In the genomic region with DNA sequence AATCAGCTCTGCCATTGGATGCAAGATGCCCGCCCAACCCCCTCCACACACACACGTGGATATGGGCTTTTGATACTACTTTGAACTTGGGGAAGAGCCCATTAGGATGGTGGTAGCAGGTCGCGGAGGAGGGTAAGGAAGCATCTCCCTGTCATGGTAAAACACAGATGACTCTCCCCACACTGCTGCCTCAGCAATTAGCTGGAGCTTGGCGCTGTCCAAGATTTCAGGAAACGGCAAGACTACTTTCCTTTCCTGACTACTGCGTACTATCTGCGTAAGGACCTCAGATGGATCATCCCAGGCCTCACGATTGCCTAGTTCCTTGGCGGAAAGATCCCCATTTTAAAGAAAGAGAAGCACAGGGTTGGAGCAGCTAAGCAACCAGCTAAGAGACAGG, we compare ENCODE assay signal across 1 cellular context.
A peak's percentile ranks its signal among the peaks of the same experiment; 100 is the strongest.
TF ChIP-seq lines count a peak whose summit lies in the region.

No MANE protein-coding gene starts in this region.

TF ChIP-seq in HepG2, 621 proteins besides CTCF, POLR2A, EP300 and RAD21 (continued from another document):
- TF ChIP-seq, protein P1, sequence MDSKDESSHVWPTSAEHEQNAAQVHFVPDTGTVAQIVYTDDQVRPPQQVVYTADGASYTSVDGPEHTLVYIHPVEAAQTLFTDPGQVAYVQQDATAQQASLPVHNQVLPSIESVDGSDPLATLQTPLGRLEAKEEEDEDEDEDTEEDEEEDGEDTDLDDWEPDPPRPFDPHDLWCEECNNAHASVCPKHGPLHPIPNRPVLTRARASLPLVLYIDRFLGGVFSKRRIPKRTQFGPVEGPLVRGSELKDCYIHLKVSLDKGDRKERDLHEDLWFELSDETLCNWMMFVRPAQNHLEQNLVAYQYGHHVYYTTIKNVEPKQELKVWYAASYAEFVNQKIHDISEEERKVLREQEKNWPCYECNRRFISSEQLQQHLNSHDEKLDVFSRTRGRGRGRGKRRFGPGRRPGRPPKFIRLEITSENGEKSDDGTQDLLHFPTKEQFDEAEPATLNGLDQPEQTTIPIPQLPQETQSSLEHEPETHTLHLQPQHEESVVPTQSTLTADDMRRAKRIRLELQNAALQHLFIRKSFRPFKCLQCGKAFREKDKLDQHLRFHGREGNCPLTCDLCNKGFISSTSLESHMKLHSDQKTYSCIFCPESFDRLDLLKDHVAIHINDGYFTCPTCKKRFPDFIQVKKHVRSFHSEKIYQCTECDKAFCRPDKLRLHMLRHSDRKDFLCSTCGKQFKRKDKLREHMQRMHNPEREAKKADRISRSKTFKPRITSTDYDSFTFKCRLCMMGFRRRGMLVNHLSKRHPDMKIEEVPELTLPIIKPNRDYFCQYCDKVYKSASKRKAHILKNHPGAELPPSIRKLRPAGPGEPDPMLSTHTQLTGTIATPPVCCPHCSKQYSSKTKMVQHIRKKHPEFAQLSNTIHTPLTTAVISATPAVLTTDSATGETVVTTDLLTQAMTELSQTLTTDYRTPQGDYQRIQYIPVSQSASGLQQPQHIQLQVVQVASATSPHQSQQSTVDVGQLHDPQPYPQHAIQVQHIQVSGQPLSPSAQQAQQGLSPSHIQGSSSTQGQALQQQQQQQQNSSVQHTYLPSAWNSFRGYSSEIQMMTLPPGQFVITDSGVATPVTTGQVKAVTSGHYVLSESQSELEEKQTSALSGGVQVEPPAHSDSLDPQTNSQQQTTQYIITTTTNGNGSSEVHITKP (CRISPR knock-in tag; IDR thresholded peaks at IDR 0.05; ENCODE audit: low read depth), result no peak
- TF ChIP-seq ZNF430 (CRISPR knock-in tag; IDR thresholded peaks at IDR 0.05), result no peak
- TF ChIP-seq ZSCAN21 (CRISPR knock-in tag; IDR thresholded peaks at IDR 0.05; ENCODE audit: borderline replicate concordance), result no peak
- no peak for TF ChIP-seq ZFP62 (CRISPR knock-in tag; IDR thresholded peaks at IDR 0.05)
- TF ChIP-seq, protein P2, sequence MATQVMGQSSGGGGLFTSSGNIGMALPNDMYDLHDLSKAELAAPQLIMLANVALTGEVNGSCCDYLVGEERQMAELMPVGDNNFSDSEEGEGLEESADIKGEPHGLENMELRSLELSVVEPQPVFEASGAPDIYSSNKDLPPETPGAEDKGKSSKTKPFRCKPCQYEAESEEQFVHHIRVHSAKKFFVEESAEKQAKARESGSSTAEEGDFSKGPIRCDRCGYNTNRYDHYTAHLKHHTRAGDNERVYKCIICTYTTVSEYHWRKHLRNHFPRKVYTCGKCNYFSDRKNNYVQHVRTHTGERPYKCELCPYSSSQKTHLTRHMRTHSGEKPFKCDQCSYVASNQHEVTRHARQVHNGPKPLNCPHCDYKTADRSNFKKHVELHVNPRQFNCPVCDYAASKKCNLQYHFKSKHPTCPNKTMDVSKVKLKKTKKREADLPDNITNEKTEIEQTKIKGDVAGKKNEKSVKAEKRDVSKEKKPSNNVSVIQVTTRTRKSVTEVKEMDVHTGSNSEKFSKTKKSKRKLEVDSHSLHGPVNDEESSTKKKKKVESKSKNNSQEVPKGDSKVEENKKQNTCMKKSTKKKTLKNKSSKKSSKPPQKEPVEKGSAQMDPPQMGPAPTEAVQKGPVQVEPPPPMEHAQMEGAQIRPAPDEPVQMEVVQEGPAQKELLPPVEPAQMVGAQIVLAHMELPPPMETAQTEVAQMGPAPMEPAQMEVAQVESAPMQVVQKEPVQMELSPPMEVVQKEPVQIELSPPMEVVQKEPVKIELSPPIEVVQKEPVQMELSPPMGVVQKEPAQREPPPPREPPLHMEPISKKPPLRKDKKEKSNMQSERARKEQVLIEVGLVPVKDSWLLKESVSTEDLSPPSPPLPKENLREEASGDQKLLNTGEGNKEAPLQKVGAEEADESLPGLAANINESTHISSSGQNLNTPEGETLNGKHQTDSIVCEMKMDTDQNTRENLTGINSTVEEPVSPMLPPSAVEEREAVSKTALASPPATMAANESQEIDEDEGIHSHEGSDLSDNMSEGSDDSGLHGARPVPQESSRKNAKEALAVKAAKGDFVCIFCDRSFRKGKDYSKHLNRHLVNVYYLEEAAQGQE (IDR thresholded peaks at IDR 0.05; ENCODE audit: borderline replicate concordance in 1 of 2, low read depth in 1 of 2, low read length in 2 of 2), result peak; percentile 15 to 82
- TF ChIP-seq SP1 (IDR thresholded peaks at IDR 0.05), result no peak
- TF ChIP-seq SP1 (CRISPR knock-in tag; IDR thresholded peaks at IDR 0.05), result no peak
- TF ChIP-seq MAFK (conservative IDR thresholded peaks at IDR 0.05 in 1 of 2, IDR thresholded peaks at IDR 0.05 in 1 of 2; ENCODE audit: low read length in 2 of 2), result peak; percentile 69 to 72
- no peak for TF ChIP-seq YEATS2 (CRISPR knock-in tag; IDR thresholded peaks at IDR 0.05; ENCODE audit: borderline replicate concordance)
- TF ChIP-seq MBNL3 (CRISPR knock-in tag; conservative IDR thresholded peaks at IDR 0.05), result no peak
- TF ChIP-seq MIER2 (CRISPR knock-in tag; IDR thresholded peaks at IDR 0.05), result 0 out of 2 replicates have a peak, but pooled peaks have one; percentile 51
- no peak for TF ChIP-seq TEAD2 (CRISPR knock-in tag; IDR thresholded peaks at IDR 0.05)
- TF ChIP-seq ZNF121 (CRISPR knock-in tag; IDR thresholded peaks at IDR 0.05), result no peak
- TF ChIP-seq, protein P3, sequence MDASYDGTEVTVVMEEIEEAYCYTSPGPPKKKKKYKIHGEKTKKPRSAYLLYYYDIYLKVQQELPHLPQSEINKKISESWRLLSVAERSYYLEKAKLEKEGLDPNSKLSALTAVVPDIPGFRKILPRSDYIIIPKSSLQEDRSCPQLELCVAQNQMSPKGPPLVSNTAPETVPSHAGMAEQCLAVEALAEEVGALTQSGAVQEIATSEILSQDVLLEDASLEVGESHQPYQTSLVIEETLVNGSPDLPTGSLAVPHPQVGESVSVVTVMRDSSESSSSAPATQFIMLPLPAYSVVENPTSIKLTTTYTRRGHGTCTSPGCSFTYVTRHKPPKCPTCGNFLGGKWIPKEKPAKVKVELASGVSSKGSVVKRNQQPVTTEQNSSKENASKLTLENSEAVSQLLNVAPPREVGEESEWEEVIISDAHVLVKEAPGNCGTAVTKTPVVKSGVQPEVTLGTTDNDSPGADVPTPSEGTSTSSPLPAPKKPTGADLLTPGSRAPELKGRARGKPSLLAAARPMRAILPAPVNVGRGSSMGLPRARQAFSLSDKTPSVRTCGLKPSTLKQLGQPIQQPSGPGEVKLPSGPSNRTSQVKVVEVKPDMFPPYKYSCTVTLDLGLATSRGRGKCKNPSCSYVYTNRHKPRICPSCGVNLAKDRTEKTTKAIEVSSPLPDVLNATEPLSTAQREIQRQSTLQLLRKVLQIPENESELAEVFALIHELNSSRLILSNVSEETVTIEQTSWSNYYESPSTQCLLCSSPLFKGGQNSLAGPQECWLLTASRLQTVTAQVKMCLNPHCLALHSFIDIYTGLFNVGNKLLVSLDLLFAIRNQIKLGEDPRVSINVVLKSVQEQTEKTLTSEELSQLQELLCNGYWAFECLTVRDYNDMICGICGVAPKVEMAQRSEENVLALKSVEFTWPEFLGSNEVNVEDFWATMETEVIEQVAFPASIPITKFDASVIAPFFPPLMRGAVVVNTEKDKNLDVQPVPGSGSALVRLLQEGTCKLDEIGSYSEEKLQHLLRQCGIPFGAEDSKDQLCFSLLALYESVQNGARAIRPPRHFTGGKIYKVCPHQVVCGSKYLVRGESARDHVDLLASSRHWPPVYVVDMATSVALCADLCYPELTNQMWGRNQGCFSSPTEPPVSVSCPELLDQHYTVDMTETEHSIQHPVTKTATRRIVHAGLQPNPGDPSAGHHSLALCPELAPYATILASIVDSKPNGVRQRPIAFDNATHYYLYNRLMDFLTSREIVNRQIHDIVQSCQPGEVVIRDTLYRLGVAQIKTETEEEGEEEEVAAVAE (CRISPR knock-in tag; IDR thresholded peaks at IDR 0.05; ENCODE audit: borderline replicate concordance), result no peak
- TF ChIP-seq KAT2B (IDR thresholded peaks at IDR 0.05; ENCODE audit: borderline replicate concordance, low read depth, low read length), result no peak
- peak; percentile 65 for TF ChIP-seq MAFF (IDR thresholded peaks at IDR 0.05; ENCODE audit: low read depth, low read length)
- TF ChIP-seq FOXM1 (CRISPR knock-in tag; IDR thresholded peaks at IDR 0.05), result no peak
- no peak for TF ChIP-seq ZMAT3 (CRISPR knock-in tag; conservative IDR thresholded peaks at IDR 0.05)
- TF ChIP-seq ZNF7 (CRISPR knock-in tag; IDR thresholded peaks at IDR 0.05), result no peak
- TF ChIP-seq ZNF441 (CRISPR knock-in tag; IDR thresholded peaks at IDR 0.05; ENCODE audit: borderline replicate concordance), result no peak
- TF ChIP-seq ELF1 (CRISPR knock-in tag; IDR thresholded peaks at IDR 0.05), result no peak
- no peak for TF ChIP-seq ZBTB20 (CRISPR knock-in tag; IDR thresholded peaks at IDR 0.05; ENCODE audit: borderline replicate concordance, low read depth)
- no peak for TF ChIP-seq FOSL1 (CRISPR knock-in tag; IDR thresholded peaks at IDR 0.05; ENCODE audit: borderline replicate concordance)
- TF ChIP-seq, protein P4, sequence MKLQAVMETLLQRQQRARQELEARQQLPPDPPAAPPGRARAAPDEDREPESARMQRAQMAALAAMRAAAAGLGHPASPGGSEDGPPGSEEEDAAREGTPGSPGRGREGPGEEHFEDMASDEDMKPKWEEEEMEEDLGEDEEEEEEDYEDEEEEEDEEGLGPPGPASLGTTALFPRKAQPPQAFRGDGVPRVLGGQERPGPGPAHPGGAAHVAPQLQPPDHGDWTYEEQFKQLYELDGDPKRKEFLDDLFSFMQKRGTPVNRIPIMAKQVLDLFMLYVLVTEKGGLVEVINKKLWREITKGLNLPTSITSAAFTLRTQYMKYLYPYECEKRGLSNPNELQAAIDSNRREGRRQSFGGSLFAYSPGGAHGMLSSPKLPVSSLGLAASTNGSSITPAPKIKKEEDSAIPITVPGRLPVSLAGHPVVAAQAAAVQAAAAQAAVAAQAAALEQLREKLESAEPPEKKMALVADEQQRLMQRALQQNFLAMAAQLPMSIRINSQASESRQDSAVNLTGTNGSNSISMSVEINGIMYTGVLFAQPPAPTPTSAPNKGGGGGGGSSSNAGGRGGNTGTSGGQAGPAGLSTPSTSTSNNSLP (IDR thresholded peaks at IDR 0.05; ENCODE audit: low read depth, low read length), result no peak
